In the genomic region with DNA sequence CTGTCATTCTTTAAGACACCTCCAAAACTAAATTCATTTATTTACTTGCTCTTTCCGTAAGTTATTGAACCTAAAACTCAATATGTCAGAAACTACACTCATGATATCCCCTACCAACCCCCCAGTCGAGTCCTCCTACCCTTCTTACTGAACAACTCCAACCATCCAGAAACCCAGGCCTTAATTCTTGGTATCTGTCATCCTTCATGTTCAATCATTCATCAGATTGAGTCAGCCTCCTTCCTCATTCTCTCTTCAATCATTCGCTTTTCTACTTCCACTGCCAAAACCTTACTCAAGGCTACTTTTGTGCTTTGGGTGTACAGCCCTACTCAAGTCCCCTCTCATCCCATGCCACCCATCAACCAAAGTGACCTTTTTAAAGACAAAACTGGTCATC, we compare ENCODE assay signal across 22 cellular contexts.
A peak's percentile ranks its signal among the peaks of the same experiment; 100 is the strongest.
DNase-seq lines count a peak whose midpoint lies in the region; ATAC-seq, FAIRE-seq and TF ChIP-seq lines count a peak whose summit lies in the region.
"Had no signal": no experiment of that assay in that cellular context is flagged by ENCODE, and none has a peak within 500 bp of the region (broad histone marks: within the 10 kb centered on the region; RNA-seq: fewer than 3 reads in every experiment).

No MANE protein-coding gene starts in this region.

- H3K79me2 ChIP-seq in HepG2 (ENCODE audit: insufficient read depth, low read length), result no peaks in the 10 kb centered on the region

- no peak overlapping the region for H3K4me3 Mint-ChIP-seq in activated B cell treated with CpG ODN at 0.5 μM for 24 hours
- H3K4me3 Mint-ChIP-seq in CD8-positive, alpha-beta memory T cell, result no peak overlapping the region
- H3K4me3 Mint-ChIP-seq in activated naive CD8-positive, alpha-beta T cell treated with anti-CD3 and anti-CD28 coated beads for 36 hours, result no peak overlapping the region
- H3K4me3 Mint-ChIP-seq: IgD-negative memory B cell had no signal

- intact Hi-C loops in HepG2 (cut with micrococcal nuclease; ENCODE audit: unreplicated experiment) (no loop called here), right lobe of liver (cut with DNase I) (no loop called here), activated B cell treated with CpG ODN at 0.5 μM for 24 hours (cut with micrococcal nuclease) (no loop called here)

- H3K27me3 Mint-ChIP-seq in activated B cell treated with CpG ODN at 0.5 μM for 24 hours, result no peaks in the 10 kb centered on the region
- H3K27me3 Mint-ChIP-seq in CD8-positive, alpha-beta memory T cell, result no peaks in the 10 kb centered on the region
- H3K27me3 Mint-ChIP-seq in activated naive CD8-positive, alpha-beta T cell treated with anti-CD3 and anti-CD28 coated beads for 36 hours, result no peaks in the 10 kb centered on the region
- H3K27me3 Mint-ChIP-seq: IgD-negative memory B cell had no signal

- peaks cover 7% of the 10 kb centered on the region for H3K4me1 ChIP-seq in HepG2 (ENCODE audit: insufficient read depth, low read length)
- H3K4me1 ChIP-seq in right lobe of liver, result no peaks in the 10 kb centered on the region
- no peaks in the 10 kb centered on the region for H3K4me1 ChIP-seq in CD8-positive, alpha-beta memory T cell (ENCODE audit: insufficient read depth, low read length)

- no peaks in the 10 kb centered on the region for H4K20me1 ChIP-seq in HepG2 (ENCODE audit: insufficient read depth, low read length)

- no peak for FAIRE-seq in HepG2 (lab: Jason Lieb, UNC)
- FAIRE-seq: D721Med, H54 had no signal

- POLR2A ChIA-PET in HepG2 (lab: Yijun Ruan, JAX), result no interaction called here
- POLR2A ChIA-PET in activated B cell treated with CpG ODN at 0.5 μM for 24 hours (lab: Charles Lee), result no interaction called here
- POLR2A ChIA-PET in CD8-positive, alpha-beta memory T cell (lab: Charles Lee), result no interaction called here

- TF ChIP-seq RAD21 in HepG2 (CRISPR knock-in tag; IDR thresholded peaks at IDR 0.05), result no peak

- H3K4me2 ChIP-seq in HepG2 (ENCODE audit: low read depth, low read length), result no peak overlapping the region

- H3K36me3 ChIP-seq in HepG2 (replicated peaks in 1 of 2; ENCODE audit: control insufficient read depth in 1 of 2, insufficient read depth in 2 of 2, low read length in 2 of 2) (peaks cover 2 to 19% of the 10 kb centered on the region in 2 experiments), right lobe of liver (no peaks in the 10 kb centered on the region)
- H3K36me3 ChIP-seq in CD8-positive, alpha-beta memory T cell (ENCODE audit: insufficient read depth, low read length), result no peaks in the 10 kb centered on the region

- H3K27me3 ChIP-seq in HepG2 (ENCODE audit: control insufficient read depth in 1 of 2, insufficient read depth in 2 of 2, low read length in 2 of 2) (no peaks in the 10 kb centered on the region), right lobe of liver (no peaks in the 10 kb centered on the region)
- no peaks in the 10 kb centered on the region for H3K27me3 ChIP-seq in CD8-positive, alpha-beta memory T cell (ENCODE audit: insufficient read depth, low read length, poor library complexity, severe bottlenecking)

- H3K9me3 Mint-ChIP-seq in activated B cell treated with CpG ODN at 0.5 μM for 24 hours, result no peaks in the 10 kb centered on the region
- no peaks in the 10 kb centered on the region for H3K9me3 Mint-ChIP-seq in CD8-positive, alpha-beta memory T cell
- H3K9me3 Mint-ChIP-seq in activated naive CD8-positive, alpha-beta T cell treated with anti-CD3 and anti-CD28 coated beads for 36 hours, result no peaks in the 10 kb centered on the region
- H3K9me3 Mint-ChIP-seq: IgD-negative memory B cell had no signal

- BruUV-seq in HepG2 (replicated peaks; lab: Mats Ljungman, UMichigan), result no TSS peak

- in situ Hi-C loops in HepG2 (cut with HindIII; ENCODE audit: extremely low pct_ligation_motif_present, low pct_unique_long_range_greater_than_20kb), result no loop called here

- no peaks in the 10 kb centered on the region for H3K9me3 ChIP-seq in HepG2 (ENCODE audit: low read length)
- no peaks in the 10 kb centered on the region for H3K9me3 ChIP-seq in right lobe of liver
- no peaks in the 10 kb centered on the region for H3K9me3 ChIP-seq in CD8-positive, alpha-beta memory T cell (ENCODE audit: low read length)

- no peak for TF ChIP-seq POLR2A in HepG2 (IDR thresholded peaks at IDR 0.05; ENCODE audit: insufficient read depth in 1 of 2, low read depth in 2 of 2, low read length in 2 of 2)
- no peak for TF ChIP-seq POLR2A in right lobe of liver (IDR thresholded peaks at IDR 0.05)

- DNase-seq in HepG2 (ENCODE audit: low spot score), result no peak
- no peak for DNase-seq in right lobe of liver
- no peak for DNase-seq in activated B cell treated with CpG ODN at 0.5 μM for 24 hours
- peak; percentile 76 for DNase-seq in kidney tubule cell (ENCODE audit: low spot score)
- no peak for DNase-seq in CD8-positive, alpha-beta memory T cell
- DNase-seq in NCI-H1417 treated with DMSO at 0.1 percent for 48 hours (lab: John Stamatoyannopoulos, UW), result no peak
- no peak for DNase-seq in KG1 (lab: John Stamatoyannopoulos, UW)
- no peak for DNase-seq in activated naive CD8-positive, alpha-beta T cell treated with anti-CD3 and anti-CD28 coated beads for 36 hours
- DNase-seq: 8988T; Kasumi-1; NCI-H1105; NCI-H146; NCI-H1930; NCI-H446 treated with DMSO at 0.1 percent for 48 hours; NCI-H526; NCI-H82; NK-92 treated with Interleukin-12 subunit alpha and Interleukin-12 subunit beta, amount 100 ng/mL, for 24 hours; SHP77 treated with DMSO at 0.1 percent for 48 hours had no signal

- H2AFZ ChIP-seq in HepG2 (ENCODE audit: low read length), result no peak overlapping the region

- no peak for TF ChIP-seq CTCF in HepG2 (CRISPR knock-in tag; IDR thresholded peaks at IDR 0.05)
- TF ChIP-seq CTCF in right lobe of liver (IDR thresholded peaks at IDR 0.05), result no peak
- no peak for TF ChIP-seq CTCF in activated B cell treated with CpG ODN at 0.5 μM for 24 hours (IDR thresholded peaks at IDR 0.05)

- H3K9ac ChIP-seq in HepG2 (ENCODE audit: insufficient read depth, low read depth, low read length), result no peak overlapping the region

- over 99% methylated on average over 3 of the region's 3 CpGs for WGBS in HepG2 (ENCODE audit: low lambda C conversion rate)
- 92% methylated on average over 3 of the region's 3 CpGs for WGBS in right lobe of liver (ENCODE audit: insufficient coverage, low coverage, low lambda C conversion rate, missing lambda C conversion rate)

- CTCF ChIA-PET in HepG2 (lab: Yijun Ruan, JAX; ENCODE audit: low intra/inter-chr PET ratio, low total read pairs), result no interaction called here
- CTCF ChIA-PET in activated B cell treated with CpG ODN at 0.5 μM for 24 hours (lab: Charles Lee), result no interaction called here
- CTCF ChIA-PET in CD8-positive, alpha-beta memory T cell (lab: Charles Lee), result no interaction called here

- H3K36me3 Mint-ChIP-seq in activated B cell treated with CpG ODN at 0.5 μM for 24 hours (ENCODE audit: low read depth), result peaks cover 5% of the 10 kb centered on the region
- H3K36me3 Mint-ChIP-seq in CD8-positive, alpha-beta memory T cell, result no peaks in the 10 kb centered on the region
- H3K36me3 Mint-ChIP-seq in activated naive CD8-positive, alpha-beta T cell treated with anti-CD3 and anti-CD28 coated beads for 36 hours, result peaks cover 5% of the 10 kb centered on the region

- H3K4me1 Mint-ChIP-seq in activated B cell treated with CpG ODN at 0.5 μM for 24 hours, result no peaks in the 10 kb centered on the region
- no peaks in the 10 kb centered on the region for H3K4me1 Mint-ChIP-seq in CD8-positive, alpha-beta memory T cell
- no peaks in the 10 kb centered on the region for H3K4me1 Mint-ChIP-seq in activated naive CD8-positive, alpha-beta T cell treated with anti-CD3 and anti-CD28 coated beads for 36 hours

- TF ChIP-seq EP300 in HepG2 (IDR thresholded peaks at IDR 0.05; ENCODE audit: low read depth in 2 of 2, low read length in 2 of 2) (no peak), HepG2 (CRISPR knock-in tag; IDR thresholded peaks at IDR 0.05; ENCODE audit: borderline replicate concordance) (no peak)

- ATAC-seq in HepG2 (no peak), right lobe of liver (no peak), activated B cell treated with CpG ODN at 0.5 μM for 24 hours (ENCODE audit: low read depth) (no peak)

- H3K27ac ChIP-seq in HepG2 (ENCODE audit: extremely low read length, insufficient read depth, low read length), result no peak overlapping the region
- no peak overlapping the region for H3K27ac ChIP-seq in right lobe of liver
- no peak overlapping the region for H3K27ac ChIP-seq in CD8-positive, alpha-beta memory T cell (ENCODE audit: low read depth, low read length)
- H3K27ac ChIP-seq: RWPE1 had no signal

- H3K4me3 ChIP-seq in HepG2 (replicated peaks in 1 of 3; ENCODE audit: insufficient read depth in 1 of 3, low read depth in 2 of 3, low read length in 3 of 3) (no peak overlapping the region), right lobe of liver (no peak overlapping the region)
- H3K4me3 ChIP-seq in CD8-positive, alpha-beta memory T cell (ENCODE audit: low read length), result no peak overlapping the region

- H3K27ac Mint-ChIP-seq in activated B cell treated with CpG ODN at 0.5 μM for 24 hours, result peak overlapping the region; percentile 13
- no peak overlapping the region for H3K27ac Mint-ChIP-seq in CD8-positive, alpha-beta memory T cell
- no peak overlapping the region for H3K27ac Mint-ChIP-seq in activated naive CD8-positive, alpha-beta T cell treated with anti-CD3 and anti-CD28 coated beads for 36 hours
- H3K27ac Mint-ChIP-seq: IgD-negative memory B cell had no signal

TF ChIP-seq in HepG2, 621 proteins besides CTCF, POLR2A, EP300 and RAD21:
- no peak for TF ChIP-seq MEIS2 (CRISPR knock-in tag; IDR thresholded peaks at IDR 0.05)
- TF ChIP-seq HNRNPK (IDR thresholded peaks at IDR 0.05; ENCODE audit: low read depth, low read length, poor library complexity, severe bottlenecking), result peak; percentile 24
